In genomic region chr18:23103449-23103848, GRCh38 we compare ENCODE assay signal across 1 cellular context.
TF ChIP-seq lines count a peak whose summit lies in the region.

No MANE protein-coding gene starts in this region.

TF ChIP-seq in GM23338, 12 proteins besides CTCF, POLR2A, EP300 and RAD21 (continued from another document):
- TF ChIP-seq ETS1 (IDR thresholded peaks at IDR 0.05) (no peak), ZNF462 (CRISPR knock-in tag; IDR thresholded peaks at IDR 0.05) (no peak), REST (IDR thresholded peaks at IDR 0.05; ENCODE audit: unreplicated experiment) (no peak), JUNB (IDR thresholded peaks at IDR 0.05; ENCODE audit: unreplicated experiment) (no peak), EZH2 (IDR thresholded peaks at IDR 0.05; ENCODE audit: low read depth, unreplicated experiment) (no peak), STAT1 (IDR thresholded peaks at IDR 0.05; ENCODE audit: unreplicated experiment) (no peak), NANOG (IDR thresholded peaks at IDR 0.05; ENCODE audit: borderline replicate concordance) (no peak), CREB1 (CRISPR knock-in tag; IDR thresholded peaks at IDR 0.05; ENCODE audit: low read depth) (no peak)
TF ChIP-seq in GM23338: peak in this region for 0.
